Comparison of ENCODE assay signal across 12 cellular contexts in genomic region chr2:100780203-100781008, GRCh38. TPM values are rescaled to one million over a fixed set of nuclear protein-coding genes. Genes with fewer than 3 reads are reported as not detected.
DNase-seq lines count a peak whose midpoint lies in the region; ATAC-seq and TF ChIP-seq lines count a peak whose summit lies in the region.
"Had no signal": no experiment of that assay in that cellular context is flagged by ENCODE, and none has a peak within 500 bp of the region (broad histone marks: within the 10 kb centered on the region; RNA-seq: fewer than 3 reads in every experiment).

No MANE protein-coding gene starts in this region.

- no peak overlapping the region for H3K9ac ChIP-seq in liver (ENCODE audit: low read depth in 1 of 2, low read length in 2 of 2)

- WGBS in liver: 43% methylated on average over 8 of the region's 8 CpGs

- TF ChIP-seq RAD21 in liver (IDR thresholded peaks at IDR 0.05): peak; percentile 27 to 41

- peak overlapping the region; percentile 86 for H3K27ac ChIP-seq in caudate nucleus (ENCODE audit: low read depth, low read length)
- peak overlapping the region; percentile 6 to 68 for H3K27ac ChIP-seq in liver (ENCODE audit: low read depth in 1 of 2, low read length in 2 of 2)
- H3K27ac ChIP-seq: upper lobe of left lung had no signal

- H3K4me1 ChIP-seq in liver (ENCODE audit: control insufficient read depth in 4 of 4, insufficient read depth in 4 of 4, low read length in 3 of 4): peaks cover 0 to 8% (median 5%) of the 10 kb centered on the region in 4 donors
- H3K4me1 ChIP-seq in BE2C: no peaks in the 10 kb centered on the region

- H3K36me3 ChIP-seq in liver (ENCODE audit: control insufficient read depth in 4 of 4, insufficient read depth in 3 of 4, low read depth in 1 of 4, low read length in 3 of 4) (no peaks in the 10 kb centered on the region), BE2C (no peaks in the 10 kb centered on the region)
- H3K36me3 ChIP-seq: esophagus squamous epithelium, upper lobe of left lung had no signal

- H3K9me3 ChIP-seq in liver (ENCODE audit: control insufficient read depth in 4 of 4, low read length in 3 of 4) (no peaks in the 10 kb centered on the region), BE2C (no peaks in the 10 kb centered on the region)
- H3K9me3 ChIP-seq: esophagus squamous epithelium, upper lobe of left lung had no signal

- DNase-seq in AML-193 (lab: John Stamatoyannopoulos, UW): peak; percentile 42 to 54
- DNase-seq in NOMO-1 (lab: John Stamatoyannopoulos, UW; ENCODE audit: unreplicated experiment in 2 of 2): peak; percentile 79 to 84
- peak in 10 of 61 donors; percentile 2 to 70 (median 16) for DNase-seq in caudate nucleus (lab: John Stamatoyannopoulos, UW)
- DNase-seq in activated CD4-positive, alpha-beta T cell treated with anti-CD3 and anti-CD28 coated beads, Interleukin-2, amount 50 U/mL, for 1 hour: no peak
- no peak for DNase-seq in BE2C
- DNase-seq in NCI-H510A (lab: John Stamatoyannopoulos, UW): no peak
- DNase-seq: activated B cell treated with CpG ODN at 0.5 μM for 24 hours; activated naive CD8-positive, alpha-beta T cell treated with anti-CD3 and anti-CD28 coated beads for 36 hours; esophagus squamous epithelium had no signal

- no peak overlapping the region for H3K4me3 ChIP-seq in liver (ENCODE audit: low read depth in 1 of 3, low read length in 3 of 3)
- H3K4me3 ChIP-seq in BE2C (ENCODE audit: low read depth, low read length): no peak overlapping the region
- H3K4me3 ChIP-seq: esophagus squamous epithelium, upper lobe of left lung had no signal

- no peaks in the 10 kb centered on the region for H3K27me3 ChIP-seq in liver (ENCODE audit: control insufficient read depth in 4 of 4, insufficient read depth in 4 of 4, low read length in 3 of 4)
- H3K27me3 ChIP-seq in BE2C: peaks cover 2% of the 10 kb centered on the region; the same call in 1 of the 2 replicates
- H3K27me3 ChIP-seq: esophagus squamous epithelium, upper lobe of left lung had no signal

- no peak for ATAC-seq in HG03097 (IDR thresholded peaks at IDR 0.05; ENCODE audit: low FRiP score, unreplicated experiment)

- TF ChIP-seq CTCF in liver (IDR thresholded peaks at IDR 0.05; ENCODE audit: low read depth, low read length, missing input control) (no peak), BE2C (IDR thresholded peaks at IDR 0.05; ENCODE audit: low read depth, low read length) (no peak)

TF ChIP-seq in liver, 16 proteins besides CTCF, POLR2A, EP300 and RAD21:
- TF ChIP-seq REST (IDR thresholded peaks at IDR 0.05) (peak; percentile 19), JUND (IDR thresholded peaks at IDR 0.05) (peak in 1 of 2 donors; percentile 13), HNF4A (conservative IDR thresholded peaks at IDR 0.05) (peak; percentile 78 to 81), FOXA1 (IDR thresholded peaks at IDR 0.05) (no peak), TAF1 (conservative IDR thresholded peaks at IDR 0.05) (no peak), ATF3 (IDR thresholded peaks at IDR 0.05) (no peak), NR2F2 (IDR thresholded peaks at IDR 0.05) (peak; percentile 40), MAX (IDR thresholded peaks at IDR 0.05) (peak; percentile 18), RXRA (IDR thresholded peaks at IDR 0.05) (peak; percentile 56 to 78), ZBTB33 (IDR thresholded peaks at IDR 0.05) (no peak), YY1 (IDR thresholded peaks at IDR 0.05) (no peak), FOXA2 (IDR thresholded peaks at IDR 0.05) (no peak), EGR1 (IDR thresholded peaks at IDR 0.05; ENCODE audit: low read depth in 2 of 2) (no peak), SP1 (IDR thresholded peaks at IDR 0.05) (peak; percentile 59), HNF4G (IDR thresholded peaks at IDR 0.05) (peak; percentile 59), GABPA (IDR thresholded peaks at IDR 0.05 in 1 of 2, conservative IDR thresholded peaks at IDR 0.05 in 1 of 2) (peak in 1 of 2 donors; percentile 4)

RNA-seq across cellular contexts. Expression of gene NPAS2, which starts 39.5 kb away (rescaled TPM):
- 1 to 10 TPM in 1 of 2 donors, under 1 TPM in 1; 0.33 to 8.0 TPM for total RNA-seq in liver
- polyA plus RNA-seq in liver: 10 to 100 TPM in 1 of 2 donors, 1 to 10 TPM in 1; 5.2 to 24.3 TPM
- 0.12 TPM for polyA plus RNA-seq in BE2C (2012; ENCODE audit: insufficient read depth, insufficient read length, low read depth)
- total RNA-seq: activated B cell treated with CpG ODN at 0.5 μM for 24 hours had no signal

Comparison
In these comparisons a context has a peak if more than half of its experiments do, and no peak if none do; other contexts are left out.
1. DNase-seq: peak in AML-193 (2 of 2) and NOMO-1 (2 of 2); none in activated CD4-positive, alpha-beta T cell treated with anti-CD3 and anti-CD28 coated beads, Interleukin-2, amount 50 U/mL, for 1 hour (single experiment), BE2C (single experiment) and NCI-H510A (single experiment).